8 cellular contexts compared by ENCODE assay signal in genomic region chr17:82963104-82963950, GRCh38.
DNase-seq lines count a peak whose midpoint lies in the region; ATAC-seq, FAIRE-seq and TF ChIP-seq lines count a peak whose summit lies in the region.

No MANE protein-coding gene starts in this region.

- no peak for TF ChIP-seq CTCF in D721Med (IDR thresholded peaks at IDR 0.05; ENCODE audit: insufficient read depth, missing control alignments)

- no peak for FAIRE-seq in D721Med (lab: Jason Lieb, UNC)

- H3K36me3 Mint-ChIP-seq in activated T-helper 17 cell treated with anti-CD3 and anti-CD28 coated beads, Interleukin-2, amount 50 U/mL, for 72 hours (ENCODE audit: low read depth): no peaks in the 10 kb centered on the region

- H3K27me3 Mint-ChIP-seq in activated T-helper 17 cell treated with anti-CD3 and anti-CD28 coated beads, Interleukin-2, amount 50 U/mL, for 72 hours: no peaks in the 10 kb centered on the region

- H3K4me1 Mint-ChIP-seq in activated T-helper 17 cell treated with anti-CD3 and anti-CD28 coated beads, Interleukin-2, amount 50 U/mL, for 72 hours: no peaks in the 10 kb centered on the region

- peak; percentile 83 for DNase-seq in Daoy (ENCODE audit: low read depth)
- peak; percentile 51 for DNase-seq in MV-4-11 (lab: John Stamatoyannopoulos, UW)
- DNase-seq in Right ventricle myocardium inferior (ENCODE audit: missing footprints): peak; percentile 91
- peak in 33 of 56 donors; percentile 3 to 64 (median 18) for DNase-seq in nucleus accumbens (lab: John Stamatoyannopoulos, UW)
- no peak for DNase-seq in NOMO-1 treated with DMSO at 0.1 percent for 48 hours (lab: John Stamatoyannopoulos, UW; ENCODE audit: unreplicated experiment)
- no peak for DNase-seq in D721Med (ENCODE audit: insufficient read length, low spot score)

- peak overlapping the region; percentile 22 for H3K27ac Mint-ChIP-seq in activated T-helper 17 cell treated with anti-CD3 and anti-CD28 coated beads, Interleukin-2, amount 50 U/mL, for 72 hours

- intact Hi-C loops in Right ventricle myocardium inferior (cut with DNase I): loop anchor here (5.0 kb wide), 1 partner anchor 114 kb away; the partner anchor contains the start of gene METRNL

- no peak for ATAC-seq in activated T-helper 17 cell treated with anti-CD3 and anti-CD28 coated beads, Interleukin-2, amount 50 U/mL, for 72 hours (replicated peaks)
- peak; percentile 91 for ATAC-seq in Right ventricle myocardium inferior
- no peak for ATAC-seq in HG02571 (IDR thresholded peaks at IDR 0.05; ENCODE audit: unreplicated experiment)

- no peak overlapping the region for H3K4me3 Mint-ChIP-seq in activated T-helper 17 cell treated with anti-CD3 and anti-CD28 coated beads, Interleukin-2, amount 50 U/mL, for 72 hours

- no peaks in the 10 kb centered on the region for H3K9me3 Mint-ChIP-seq in activated T-helper 17 cell treated with anti-CD3 and anti-CD28 coated beads, Interleukin-2, amount 50 U/mL, for 72 hours

Comparison
In these comparisons a context has a peak if more than half of its experiments do, and no peak if none do; other contexts are left out.
1. DNase-seq: peak in Daoy (single experiment), MV-4-11 (single experiment), Right ventricle myocardium inferior (single experiment) and nucleus accumbens (33 of 56); none in NOMO-1 treated with DMSO at 0.1 percent for 48 hours (single experiment) and D721Med (single experiment).